Comparison of ENCODE assay signal across 23 cellular contexts in the genomic region with DNA sequence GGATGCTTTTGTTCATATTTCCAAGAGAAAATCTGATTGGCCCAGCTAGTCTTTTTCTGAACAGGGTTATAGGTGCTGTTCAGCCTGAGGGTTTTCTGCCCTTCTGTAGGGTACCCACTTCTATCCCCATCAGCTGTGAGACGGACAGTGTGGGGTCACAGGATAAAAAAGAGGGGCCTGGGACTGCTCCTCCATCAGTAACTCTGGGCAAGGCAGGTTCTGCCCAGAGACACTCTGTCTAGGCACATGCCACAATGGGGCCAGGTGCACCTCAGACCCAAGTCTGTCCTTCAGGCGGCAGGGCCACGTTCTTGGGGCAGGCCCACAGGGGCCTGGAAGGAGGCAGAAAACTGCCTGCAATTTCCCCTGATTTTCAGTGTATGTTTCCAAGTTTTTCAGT. TPM values are rescaled to one million over a fixed set of nuclear protein-coding genes. Genes with fewer than 3 reads are reported as not detected.
DNase-seq lines count a peak whose midpoint lies in the region; ATAC-seq and TF ChIP-seq lines count a peak whose summit lies in the region.
"Had no signal": no experiment of that assay in that cellular context is flagged by ENCODE, and none has a peak within 500 bp of the region (broad histone marks: within the 10 kb centered on the region; RNA-seq: fewer than 3 reads in every experiment).

No MANE protein-coding gene starts in this region.

- H3K4me1 ChIP-seq in parathyroid adenoma, result peaks cover 26% of the 10 kb centered on the region
- H3K4me1 ChIP-seq: A549, Caco-2 had no signal

- H3K27me3 ChIP-seq in parathyroid adenoma (ENCODE audit: control insufficient read depth, insufficient read depth, low read length), result no peaks in the 10 kb centered on the region
- H3K27me3 ChIP-seq: BE2C had no signal

- no peak overlapping the region for H3K9ac ChIP-seq in parathyroid adenoma

- H3K9me3 ChIP-seq in parathyroid adenoma (ENCODE audit: control insufficient read depth, low read length), result no peaks in the 10 kb centered on the region
- H3K9me3 ChIP-seq: A549, BE2C, Caco-2 had no signal

- no peak for ATAC-seq in Right ventricle myocardium inferior
- no peak for ATAC-seq in left ventricle myocardium superior
- ATAC-seq: A549; CD8-positive, alpha-beta T cell; GM12878 had no signal

- peak; percentile 31 for DNase-seq in Right ventricle myocardium inferior (ENCODE audit: missing footprints)
- DNase-seq in left ventricle myocardium superior, result no peak
- DNase-seq in glutamatergic neuron, result no peak
- no peak for DNase-seq in NCI-H2227 (lab: John Stamatoyannopoulos, UW; ENCODE audit: unreplicated experiment)
- DNase-seq in DMS153 treated with DMSO at 0.1 percent for 48 hours (lab: John Stamatoyannopoulos, UW; ENCODE audit: unreplicated experiment), result no peak
- no peak for DNase-seq in NCI-H2081 (lab: John Stamatoyannopoulos, UW)
- DNase-seq: 8988T; ACHN; AML-193; BE2C; Caco-2; CD4-positive, CD25-positive, alpha-beta regulatory T cell; CD8-positive, alpha-beta T cell; DMS153; DMS79; EL; GDM1; GOT3; HCEC 1CT had no signal

- TF ChIP-seq CTCF in glutamatergic neuron (IDR thresholded peaks at IDR 0.05; ENCODE audit: partially characterized antibody, unreplicated experiment) (no peak), parathyroid adenoma (IDR thresholded peaks at IDR 0.05) (no peak)

- peaks cover 4% of the 10 kb centered on the region for H3K36me3 Mint-ChIP-seq in glutamatergic neuron (ENCODE audit: unreplicated experiment)
- H3K36me3 Mint-ChIP-seq: CD4-positive, CD25-positive, alpha-beta regulatory T cell; CD8-positive, alpha-beta T cell had no signal

- peaks cover 2% of the 10 kb centered on the region for H3K9me3 Mint-ChIP-seq in glutamatergic neuron (ENCODE audit: unreplicated experiment)
- H3K9me3 Mint-ChIP-seq: CD8-positive, alpha-beta T cell had no signal

- peak overlapping the region; percentile 59 for H3K27ac Mint-ChIP-seq in glutamatergic neuron (ENCODE audit: unreplicated experiment)
- H3K27ac Mint-ChIP-seq: CD4-positive, CD25-positive, alpha-beta regulatory T cell; CD8-positive, alpha-beta T cell had no signal

- no peak overlapping the region for H3K4me3 Mint-ChIP-seq in glutamatergic neuron (ENCODE audit: unreplicated experiment)
- H3K4me3 Mint-ChIP-seq: CD4-positive, CD25-positive, alpha-beta regulatory T cell; CD8-positive, alpha-beta T cell had no signal

- no peaks in the 10 kb centered on the region for H3K36me3 ChIP-seq in parathyroid adenoma (ENCODE audit: control insufficient read depth, insufficient read depth, low read length)
- H3K36me3 ChIP-seq: BE2C had no signal

- no peak overlapping the region for H3K27ac ChIP-seq in parathyroid adenoma
- H3K27ac ChIP-seq: A549, C4-2B had no signal

- peaks cover 7% of the 10 kb centered on the region for H3K27me3 Mint-ChIP-seq in glutamatergic neuron (ENCODE audit: unreplicated experiment)

- no peak overlapping the region for H3K4me3 ChIP-seq in parathyroid adenoma (ENCODE audit: low read depth, low read length)
- H3K4me3 ChIP-seq: A549, GM12878 had no signal

- H3K4me1 Mint-ChIP-seq in glutamatergic neuron (ENCODE audit: low read depth, unreplicated experiment), result peaks cover 17% of the 10 kb centered on the region

- H2AFZ ChIP-seq in parathyroid adenoma, result no peak overlapping the region

- intact Hi-C loops in Right ventricle myocardium inferior (cut with DNase I) (loop anchor here (10.0 kb wide), 1 partner anchor 1112 kb away; no protein-coding TSS in a partner anchor), left ventricle myocardium superior (cut with micrococcal nuclease) (no loop called here)

- H3K4me2 ChIP-seq in parathyroid adenoma (ENCODE audit: low read length), result peak overlapping the region; percentile 25
- H3K4me2 ChIP-seq: A549 had no signal

- no peaks in the 10 kb centered on the region for H3K79me2 ChIP-seq in parathyroid adenoma

RNA-seq across cellular contexts. Expression of a gene that starts 20.0 kb away (rescaled TPM):
- 1.6 TPM for total RNA-seq in Right ventricle myocardium inferior
- 3.0 TPM for total RNA-seq in left ventricle myocardium superior
- 6.3 TPM for total RNA-seq in glutamatergic neuron (ENCODE audit: unreplicated experiment)
- total RNA-seq: Caco-2; CD4-positive, CD25-positive, alpha-beta regulatory T cell; CD8-positive, alpha-beta T cell; GM12878 had no signal
